In genomic region chr17:35947156-35947585, GRCh38 we compare ENCODE assay signal across 7 cellular contexts. TPM values are rescaled to one million over a fixed set of nuclear protein-coding genes. Genes with fewer than 3 reads are reported as not detected.
DNase-seq lines count a peak whose midpoint lies in the region; ATAC-seq and TF ChIP-seq lines count a peak whose summit lies in the region.

No MANE protein-coding gene starts in this region.

- TF ChIP-seq CTCF in GM12864 (IDR thresholded peaks at IDR 0.05; ENCODE audit: low read depth, low read length, missing control alignments): peak; percentile 90
- peak; percentile 61 to 71 for TF ChIP-seq CTCF in left lung (IDR thresholded peaks at IDR 0.05)

- intact Hi-C loops in left lung (cut with DNase I): no loop called here

- DNase-seq in GM12864 (ENCODE audit: low read depth) (peak; percentile 18), NCI-H1105 treated with DMSO at 0.1 percent for 48 hours (lab: John Stamatoyannopoulos, UW) (peak; percentile 30), T-helper 2 cell (peak in 3 of 5 experiments; percentile 3 to 61 (median 24)), T47D (ENCODE audit: low read depth in 1 of 2, low spot score in 1 of 2) (peak; percentile 18 to 81), left lung (peak in 1 of 2 donors; percentile 42), mesenteric fat pad (ENCODE audit: low spot score) (no peak)
- DNase-seq in stimulated activated CD8-positive, alpha-beta memory T cell treated with anti-CD3 and anti-CD28 coated beads, Interleukin-15, amount 100 ng/mL, for 1 hour (ENCODE audit: low read depth): peak; percentile 7

- no peaks in the 10 kb centered on the region for H3K27me3 ChIP-seq in left lung

- ATAC-seq in left lung: peak; percentile 94

- no peaks in the 10 kb centered on the region for H3K36me3 ChIP-seq in left lung

- H3K4me1 ChIP-seq in left lung: no peaks in the 10 kb centered on the region

- H3K9me3 ChIP-seq in left lung: no peaks in the 10 kb centered on the region

- no peak overlapping the region for H3K27ac ChIP-seq in left lung

- H3K4me3 ChIP-seq in GM12864 (ENCODE audit: low read depth, low read length): no peak overlapping the region
- no peak overlapping the region for H3K4me3 ChIP-seq in left lung

- in situ Hi-C loops in T47D (cut with HindIII; ENCODE audit: low pct_unique_long_range_greater_than_20kb, low sequenced_read_pairs): no loop called here

RNA-seq across cellular contexts. Expression of gene LYZL6, which starts 3.7 kb away (rescaled TPM):
- total RNA-seq in left lung: not detected
- not detected for total RNA-seq in mesenteric fat pad

RNA-seq across cellular contexts. Expression of gene RDM1, which starts 16.6 kb away (rescaled TPM):
- total RNA-seq in left lung (1 to 10 TPM in 1 of 2 donors, not detected in 1; 1.8 TPM), mesenteric fat pad (not detected)

RNA-seq across cellular contexts. Expression of gene CCL16, which starts 34.1 kb away (rescaled TPM):
- total RNA-seq in left lung (not detected), mesenteric fat pad (not detected)

RNA-seq across cellular contexts. Expression of gene CCL14, which starts 39.4 kb away (rescaled TPM):
- total RNA-seq in left lung (10 to 100 TPM; 14.2 to 23.3 TPM), mesenteric fat pad (61.1 TPM)

RNA-seq across cellular contexts. Expression of gene CCL15, which starts 54.2 kb away (rescaled TPM):
- total RNA-seq in left lung: 1 to 10 TPM in 1 of 2 donors, under 1 TPM in 1; 0.23 to 1.3 TPM
- total RNA-seq in mesenteric fat pad: not detected
